8 cellular contexts compared by ENCODE assay signal in genomic region chr2:15159751-15160177, GRCh38.
DNase-seq lines count a peak whose midpoint lies in the region; ATAC-seq, FAIRE-seq and TF ChIP-seq lines count a peak whose summit lies in the region.

No MANE protein-coding gene starts in this region.

- DNase-seq in AML-193 (lab: John Stamatoyannopoulos, UW) (peak; percentile 29 to 51), GM13976 (ENCODE audit: low spot score) (peak; percentile 46), NCI-H2171 treated with DMSO at 0.1 percent for 48 hours (lab: John Stamatoyannopoulos, UW) (peak; percentile 45), astrocyte (ENCODE audit: low read depth) (peak; percentile 57), left lobe of liver (ENCODE audit: low spot score) (no peak), T-cell (no peak)
- no peak for DNase-seq in activated CD8-positive, alpha-beta memory T cell treated with anti-CD3 and anti-CD28 coated beads, Interleukin-2, amount 50 U/mL, for 48 hours

- peak; percentile 49 for TF ChIP-seq CTCF in GM13976 (IDR thresholded peaks at IDR 0.05; ENCODE audit: borderline replicate concordance, control extremely low read depth, extremely low read depth, insufficient read depth, missing control alignments)
- peak; percentile 52 for TF ChIP-seq CTCF in astrocyte (IDR thresholded peaks at IDR 0.05; ENCODE audit: insufficient read depth, low read depth, low read length)

- no peaks in the 10 kb centered on the region for H3K9me3 Mint-ChIP-seq in astrocyte (ENCODE audit: unreplicated experiment)
- no peaks in the 10 kb centered on the region for H3K9me3 Mint-ChIP-seq in T-cell

- no peak overlapping the region for H3K4me3 ChIP-seq in astrocyte (ENCODE audit: insufficient read depth, low read depth, low read length)

- no peak overlapping the region for H2AFZ ChIP-seq in astrocyte (ENCODE audit: low read depth, low read length)

- no peaks in the 10 kb centered on the region for H3K4me1 ChIP-seq in astrocyte (ENCODE audit: insufficient read depth, low read length)

- H3K4me1 Mint-ChIP-seq in astrocyte (ENCODE audit: low read depth, unreplicated experiment) (peaks cover 10% of the 10 kb centered on the region), T-cell (peaks cover 4 to 12% (median 11%) of the 10 kb centered on the region in 3 donors)

- H3K36me3 Mint-ChIP-seq in astrocyte (ENCODE audit: low read depth, unreplicated experiment), result no peaks in the 10 kb centered on the region
- no peaks in the 10 kb centered on the region for H3K36me3 Mint-ChIP-seq in T-cell

- H3K27me3 Mint-ChIP-seq in astrocyte (ENCODE audit: low read depth, unreplicated experiment), result peaks cover 9% of the 10 kb centered on the region
- no peaks in the 10 kb centered on the region for H3K27me3 Mint-ChIP-seq in T-cell

- in situ Hi-C loops in GM13976 (cut with MboI; ENCODE audit: low sequenced_read_pairs, unreplicated experiment), result no loop called here

- no peak for FAIRE-seq in astrocyte (lab: Jason Lieb, UNC)

- H3K4me3 Mint-ChIP-seq in astrocyte (ENCODE audit: unreplicated experiment), result no peak overlapping the region
- H3K4me3 Mint-ChIP-seq in T-cell, result no peak overlapping the region

- H3K36me3 ChIP-seq in astrocyte (ENCODE audit: insufficient read depth, low read length), result no peaks in the 10 kb centered on the region

- ATAC-seq in left lobe of liver (peak; percentile 76), T-cell (replicated peaks in 1 of 4) (no peak), GM19455 (IDR thresholded peaks at IDR 0.05; ENCODE audit: unreplicated experiment) (no peak)

- H3K4me2 ChIP-seq in astrocyte (ENCODE audit: low read length), result no peak overlapping the region

- no peaks in the 10 kb centered on the region for H3K9me3 ChIP-seq in astrocyte (ENCODE audit: insufficient read depth, low read depth, low read length)

- H3K27ac ChIP-seq in astrocyte (ENCODE audit: low read depth, low read length), result no peak overlapping the region

- no peaks in the 10 kb centered on the region for H3K79me2 ChIP-seq in astrocyte (ENCODE audit: insufficient read depth, low read length)

- no peak overlapping the region for H3K9ac ChIP-seq in astrocyte (ENCODE audit: low read length)

- H3K27ac Mint-ChIP-seq in astrocyte (ENCODE audit: unreplicated experiment), result no peak overlapping the region
- no peak overlapping the region for H3K27ac Mint-ChIP-seq in T-cell

- CTCF ChIA-PET in T-cell (lab: Charles Lee), result interaction anchor here in 1 of 2 donors (0.7 kb wide), 1 partner anchor 54 kb away, joined by 3 read pairs; no protein-coding TSS in a partner anchor

- POLR2A ChIA-PET in T-cell (lab: Charles Lee), result no interaction called here

- no peaks in the 10 kb centered on the region for H4K20me1 ChIP-seq in astrocyte (ENCODE audit: insufficient read depth, low read length)

- no peaks in the 10 kb centered on the region for H3K27me3 ChIP-seq in astrocyte (ENCODE audit: insufficient read depth, low read length)

Comparison
In these comparisons a context has a peak if more than half of its experiments do, and no peak if none do; other contexts are left out.
1. DNase-seq: peak in AML-193 (2 of 2), GM13976 (single experiment), NCI-H2171 treated with DMSO at 0.1 percent for 48 hours (single experiment) and astrocyte (single experiment); none in left lobe of liver (single experiment), T-cell (0 of 34) and activated CD8-positive, alpha-beta memory T cell treated with anti-CD3 and anti-CD28 coated beads, Interleukin-2, amount 50 U/mL, for 48 hours (single experiment).